ENCODE assay signal across 9 cellular contexts in the genomic region with DNA sequence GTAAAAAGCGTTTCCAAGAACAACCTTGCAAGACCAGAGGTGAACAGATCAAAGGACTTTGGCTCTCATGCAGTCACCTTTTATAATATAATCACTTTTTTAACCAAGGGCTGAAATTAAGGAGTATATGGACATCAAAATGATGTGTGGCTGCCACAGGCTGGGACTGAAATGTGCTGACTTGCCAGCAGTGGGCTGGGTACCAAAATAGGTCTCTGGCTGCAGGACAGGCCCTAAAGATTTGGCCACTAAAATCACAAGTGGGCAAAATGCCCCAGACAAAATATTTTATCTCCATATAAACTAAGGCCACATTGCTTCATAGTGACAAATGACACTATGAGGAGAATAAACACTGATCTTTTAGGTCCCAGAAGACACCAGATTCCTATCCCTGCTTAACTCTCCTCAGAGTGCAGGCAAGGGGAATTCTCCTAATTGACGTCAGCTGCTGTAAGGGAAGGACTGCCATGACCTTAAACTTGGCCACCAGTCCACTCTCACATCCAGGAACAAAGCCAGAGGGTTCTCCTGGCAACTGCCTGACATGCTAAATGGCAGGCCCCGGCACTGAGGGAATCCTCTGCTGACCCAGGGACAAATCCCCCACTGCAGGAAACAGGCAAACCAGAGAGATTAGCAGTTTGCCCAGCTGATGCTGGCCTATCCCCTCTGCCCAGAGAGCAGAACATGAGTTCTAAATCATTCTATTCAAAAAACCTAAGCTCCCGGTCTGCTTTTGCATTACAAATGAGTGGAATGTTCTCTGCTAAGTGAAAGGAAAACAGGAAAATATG.
DNase-seq lines count a peak whose midpoint lies in the region; ATAC-seq, FAIRE-seq and TF ChIP-seq lines count a peak whose summit lies in the region.
"Had no signal": no experiment of that assay in that cellular context is flagged by ENCODE, and none has a peak within 500 bp of the region (broad histone marks: within the 10 kb centered on the region; RNA-seq: fewer than 3 reads in every experiment).

No MANE protein-coding gene starts in this region.

- FAIRE-seq in urothelium cell line (lab: Jason Lieb, UNC): no peak

- H3K9me3 Mint-ChIP-seq in naive B cell: no peaks in the 10 kb centered on the region
- H3K9me3 Mint-ChIP-seq: dendritic cell treated with granulocyte-macrophage colony-stimulating factor and Interleukin-4, amounts not matched to agents 40 ng/mL and 50 ng/mL, for 4 days had no signal

- H3K4me3 ChIP-seq in A673 (ENCODE audit: low read depth, low read length, poor library complexity, severe bottlenecking) (no peak overlapping the region), SJCRH30 (no peak overlapping the region), fibroblast of the aortic adventitia (ENCODE audit: low read depth, low read length) (no peak overlapping the region)

- intact Hi-C loops in A673 (cut with micrococcal nuclease; ENCODE audit: unreplicated experiment): no loop called here

- H3K4me1 ChIP-seq in A673 (ENCODE audit: insufficient read depth, low read length, poor library complexity, severe bottlenecking): peaks cover 49% of the 10 kb centered on the region
- no peaks in the 10 kb centered on the region; the same call in 1 of the 2 replicates for H3K4me1 ChIP-seq in SJCRH30

- no peak for DNase-seq in A673 (ENCODE audit: low spot score)
- DNase-seq in SJCRH30: peak; percentile 66 to 82
- DNase-seq in fibroblast of the aortic adventitia (ENCODE audit: low read depth): peak; percentile 97
- no peak for DNase-seq in naive B cell
- DNase-seq in activated effector memory CD4-positive, alpha-beta T cell treated with Interleukin-2 at 50 U/mL for 16 hours: no peak
- no peak for DNase-seq in urothelium cell line (ENCODE audit: low spot score)

- H3K36me3 ChIP-seq in A673 (ENCODE audit: insufficient read depth, low read length, poor library complexity, severe bottlenecking): no peaks in the 10 kb centered on the region
- H3K36me3 ChIP-seq in SJCRH30: peaks cover 7% of the 10 kb centered on the region; the same call in 1 of the 2 replicates

- H3K27ac ChIP-seq in A673 (ENCODE audit: low read depth, low read length, poor library complexity, severe bottlenecking) (peak overlapping the region; percentile 15), SJCRH30 (no peak overlapping the region)

- H3K27me3 Mint-ChIP-seq in naive B cell: no peaks in the 10 kb centered on the region
- H3K27me3 Mint-ChIP-seq: dendritic cell treated with granulocyte-macrophage colony-stimulating factor and Interleukin-4, amounts not matched to agents 40 ng/mL and 50 ng/mL, for 4 days had no signal

- H3K4me1 Mint-ChIP-seq in naive B cell: peaks cover 31 to 48% (median 32%) of the 10 kb centered on the region in 3 donors

- H3K27ac Mint-ChIP-seq in naive B cell: peak overlapping the region in 5 of 6 donors; percentile 16 to 68 (median 24)
- H3K27ac Mint-ChIP-seq: dendritic cell treated with granulocyte-macrophage colony-stimulating factor and Interleukin-4, amounts not matched to agents 40 ng/mL and 50 ng/mL, for 4 days had no signal

- CTCF ChIA-PET in A673 (lab: Charles Lee): no interaction called here

- peaks cover 0 to 5% of the 10 kb centered on the region in 2 donors for H3K36me3 Mint-ChIP-seq in naive B cell

- ATAC-seq in naive B cell (ENCODE audit: low read depth in 2 of 2): no peak
- ATAC-seq in HG02588 (IDR thresholded peaks at IDR 0.05; ENCODE audit: unreplicated experiment): no peak
- no peak for ATAC-seq in GM21367 (IDR thresholded peaks at IDR 0.05; ENCODE audit: unreplicated experiment)

- peak overlapping the region in 1 of 8 donors; percentile 5 for H3K4me3 Mint-ChIP-seq in naive B cell
- H3K4me3 Mint-ChIP-seq: dendritic cell treated with granulocyte-macrophage colony-stimulating factor and Interleukin-4, amounts not matched to agents 40 ng/mL and 50 ng/mL, for 4 days had no signal

- POLR2A ChIA-PET in A673 (lab: Charles Lee; ENCODE audit: low non-redundant PET): no interaction called here

- no peak for TF ChIP-seq CTCF in A673 (conservative IDR thresholded peaks at IDR 0.05; ENCODE audit: low read depth, low read length)
- TF ChIP-seq CTCF in fibroblast of the aortic adventitia (IDR thresholded peaks at IDR 0.05; ENCODE audit: insufficient read depth, low read length): no peak

- no peaks in the 10 kb centered on the region for H3K9me3 ChIP-seq in A673 (ENCODE audit: low read depth, low read length, poor library complexity, severe bottlenecking)
- H3K9me3 ChIP-seq in SJCRH30 (replicated peaks): no peaks in the 10 kb centered on the region

- H3K27me3 ChIP-seq in A673 (replicated peaks; ENCODE audit: insufficient read depth, low read depth, low read length, poor library complexity) (no peaks in the 10 kb centered on the region), SJCRH30 (no peaks in the 10 kb centered on the region)

- BruUV-seq in A673 (replicated peaks; lab: Mats Ljungman, UMichigan): no TSS peak

Comparison
In these comparisons a context has a peak if more than half of its experiments do, and no peak if none do; other contexts are left out.
1. DNase-seq: peak in SJCRH30 (2 of 2) and fibroblast of the aortic adventitia (single experiment); none in A673 (single experiment), naive B cell (single experiment), activated effector memory CD4-positive, alpha-beta T cell treated with Interleukin-2 at 50 U/mL for 16 hours (single experiment) and urothelium cell line (single experiment).